In the genomic region with DNA sequence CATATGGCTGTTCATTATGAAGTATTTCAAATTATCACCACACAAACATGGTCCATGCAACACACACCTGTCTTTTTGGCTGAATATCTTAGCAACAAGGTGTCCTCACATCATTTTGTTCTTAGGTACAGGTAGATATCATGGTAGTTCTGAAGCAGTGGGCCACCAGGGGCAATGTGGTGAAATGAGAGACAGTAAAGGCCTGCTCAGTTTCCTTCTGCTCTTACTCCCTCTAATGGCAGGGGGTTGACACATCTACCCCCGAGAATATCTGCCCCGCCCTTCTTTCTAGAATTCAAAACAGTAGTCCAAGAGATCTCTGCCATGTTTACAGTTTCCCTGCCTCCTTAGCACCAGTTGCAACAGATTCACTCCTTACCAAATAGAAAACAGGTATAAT, we compare ENCODE assay signal across 8 cellular contexts.
DNase-seq lines count a peak whose midpoint lies in the region; ATAC-seq lines count a peak whose summit lies in the region.

No MANE protein-coding gene starts in this region.

- CTCF ChIA-PET in activated naive CD4-positive, alpha-beta T cell treated with anti-CD3 and anti-CD28 coated beads for 36 hours (lab: Charles Lee), result no interaction called here

- intact Hi-C loops in activated naive CD4-positive, alpha-beta T cell treated with anti-CD3 and anti-CD28 coated beads for 36 hours (cut with micrococcal nuclease), result loop anchor here (1.0 kb wide), 1 partner anchor 205 kb away; no protein-coding TSS in a partner anchor

- H3K27me3 Mint-ChIP-seq in activated naive CD8-positive, alpha-beta T cell treated with anti-CD3 and anti-CD28 coated beads for 36 hours, result peaks cover 3% of the 10 kb centered on the region
- no peaks in the 10 kb centered on the region for H3K27me3 Mint-ChIP-seq in naive B cell
- H3K27me3 Mint-ChIP-seq in activated naive CD4-positive, alpha-beta T cell treated with anti-CD3 and anti-CD28 coated beads for 36 hours (ENCODE audit: low read depth), result peaks cover 1% of the 10 kb centered on the region

- peak; percentile 80 for ATAC-seq in HG03066 (IDR thresholded peaks at IDR 0.05; ENCODE audit: low read depth, unreplicated experiment)
- peak; percentile 95 to 96 for ATAC-seq in naive B cell (ENCODE audit: low read depth in 2 of 2)

- no peak overlapping the region for H3K4me3 Mint-ChIP-seq in activated naive CD8-positive, alpha-beta T cell treated with anti-CD3 and anti-CD28 coated beads for 36 hours
- H3K4me3 Mint-ChIP-seq in naive B cell, result peak overlapping the region in 4 of 8 donors; percentile 35 to 69 (median 54)
- H3K4me3 Mint-ChIP-seq in activated naive CD4-positive, alpha-beta T cell treated with anti-CD3 and anti-CD28 coated beads for 36 hours, result no peak overlapping the region

- no peaks in the 10 kb centered on the region for H3K36me3 Mint-ChIP-seq in activated naive CD8-positive, alpha-beta T cell treated with anti-CD3 and anti-CD28 coated beads for 36 hours
- H3K36me3 Mint-ChIP-seq in naive B cell, result no peaks in the 10 kb centered on the region
- no peaks in the 10 kb centered on the region for H3K36me3 Mint-ChIP-seq in activated naive CD4-positive, alpha-beta T cell treated with anti-CD3 and anti-CD28 coated beads for 36 hours (ENCODE audit: low read depth)

- no peaks in the 10 kb centered on the region for H3K9me3 Mint-ChIP-seq in activated naive CD8-positive, alpha-beta T cell treated with anti-CD3 and anti-CD28 coated beads for 36 hours
- no peaks in the 10 kb centered on the region for H3K9me3 Mint-ChIP-seq in naive B cell
- H3K9me3 Mint-ChIP-seq in activated naive CD4-positive, alpha-beta T cell treated with anti-CD3 and anti-CD28 coated beads for 36 hours, result no peaks in the 10 kb centered on the region

- H3K4me1 Mint-ChIP-seq in activated naive CD8-positive, alpha-beta T cell treated with anti-CD3 and anti-CD28 coated beads for 36 hours, result no peaks in the 10 kb centered on the region
- peaks cover 47 to 62% (median 61%) of the 10 kb centered on the region in 3 donors for H3K4me1 Mint-ChIP-seq in naive B cell
- no peaks in the 10 kb centered on the region for H3K4me1 Mint-ChIP-seq in activated naive CD4-positive, alpha-beta T cell treated with anti-CD3 and anti-CD28 coated beads for 36 hours (ENCODE audit: low read depth)

- peak; percentile 9 for DNase-seq in CD1c-positive myeloid dendritic cell (ENCODE audit: extremely low spot score)
- DNase-seq in GM19238 (ENCODE audit: insufficient read length, low spot score), result peak; percentile 42
- DNase-seq in NCI-H2081 (lab: John Stamatoyannopoulos, UW), result peak; percentile 70
- DNase-seq in activated naive CD8-positive, alpha-beta T cell treated with anti-CD3 and anti-CD28 coated beads for 36 hours, result peak; percentile 4
- peak; percentile 77 for DNase-seq in naive B cell
- no peak for DNase-seq in activated naive CD4-positive, alpha-beta T cell treated with anti-CD3 and anti-CD28 coated beads for 36 hours
- no peak for DNase-seq in activated CD4-positive, alpha-beta T cell treated with anti-CD3 and anti-CD28 coated beads, Interleukin-2, amount 50 U/mL, for 1 hour

- H3K27ac Mint-ChIP-seq in activated naive CD8-positive, alpha-beta T cell treated with anti-CD3 and anti-CD28 coated beads for 36 hours, result no peak overlapping the region
- peak overlapping the region; percentile 3 to 84 (median 52) for H3K27ac Mint-ChIP-seq in naive B cell
- H3K27ac Mint-ChIP-seq in activated naive CD4-positive, alpha-beta T cell treated with anti-CD3 and anti-CD28 coated beads for 36 hours, result no peak overlapping the region

Comparison
In these comparisons a context has a peak if more than half of its experiments do, and no peak if none do; other contexts are left out.
1. DNase-seq: peak in CD1c-positive myeloid dendritic cell (single experiment), GM19238 (single experiment), NCI-H2081 (2 of 2), activated naive CD8-positive, alpha-beta T cell treated with anti-CD3 and anti-CD28 coated beads for 36 hours (single experiment) and naive B cell (single experiment); none in activated naive CD4-positive, alpha-beta T cell treated with anti-CD3 and anti-CD28 coated beads for 36 hours (single experiment) and activated CD4-positive, alpha-beta T cell treated with anti-CD3 and anti-CD28 coated beads, Interleukin-2, amount 50 U/mL, for 1 hour (single experiment).
2. H3K27ac Mint-ChIP-seq: peak in naive B cell (6 of 6); none in activated naive CD8-positive, alpha-beta T cell treated with anti-CD3 and anti-CD28 coated beads for 36 hours (single experiment) and activated naive CD4-positive, alpha-beta T cell treated with anti-CD3 and anti-CD28 coated beads for 36 hours (single experiment).